In the genomic region with DNA sequence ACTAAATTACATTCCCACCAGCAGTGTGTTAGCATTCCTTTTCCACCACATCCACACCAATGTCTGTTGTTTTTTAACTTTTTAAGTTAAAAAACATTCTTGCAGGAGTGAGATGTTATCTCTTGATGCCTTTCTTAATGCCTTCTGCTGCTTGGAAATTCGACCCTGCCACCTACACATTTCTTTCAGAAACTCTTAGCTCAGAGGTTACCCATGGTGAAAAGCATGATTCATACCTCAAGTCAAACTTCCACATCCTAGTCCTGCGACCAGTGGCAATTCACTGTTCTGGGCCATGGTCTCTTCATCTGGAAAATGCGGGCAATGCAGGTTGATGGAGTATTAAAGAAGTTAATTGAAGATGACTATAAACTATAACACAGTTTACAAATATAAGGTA, we compare ENCODE assay signal across 19 cellular contexts. TPM values are rescaled to one million over a fixed set of nuclear protein-coding genes. Genes with fewer than 3 reads are reported as not detected.
DNase-seq lines count a peak whose midpoint lies in the region; ATAC-seq and TF ChIP-seq lines count a peak whose summit lies in the region.
"Had no signal": no experiment of that assay in that cellular context is flagged by ENCODE, and none has a peak within 500 bp of the region (broad histone marks: within the 10 kb centered on the region; RNA-seq: fewer than 3 reads in every experiment).

No MANE protein-coding gene starts in this region.

- ATAC-seq in HG03039 (IDR thresholded peaks at IDR 0.05; ENCODE audit: unreplicated experiment): no peak
- ATAC-seq in GM21526 (IDR thresholded peaks at IDR 0.05; ENCODE audit: low FRiP score, unreplicated experiment): no peak
- ATAC-seq in HG03095 (IDR thresholded peaks at IDR 0.05; ENCODE audit: unreplicated experiment): no peak
- ATAC-seq: activated CD4-positive, alpha-beta T cell treated with anti-CD3 and anti-CD28 coated beads for 36 hours; heart left ventricle had no signal

- no peaks in the 10 kb centered on the region for H3K36me3 Mint-ChIP-seq in dendritic cell treated with granulocyte-macrophage colony-stimulating factor and Interleukin-4, amounts not matched to agents 40 ng/mL and 50 ng/mL, for 4 days (ENCODE audit: low read depth)

- H3K4me1 ChIP-seq in vagina: no peaks in the 10 kb centered on the region
- H3K4me1 ChIP-seq: ascending aorta, BE2C, heart left ventricle had no signal

- no peak overlapping the region for H3K27ac ChIP-seq in vagina
- H3K27ac ChIP-seq: ascending aorta, heart left ventricle, HL-60 had no signal

- DNase-seq in EH (ENCODE audit: low read depth) (peak; percentile 82), RPMI7951 (ENCODE audit: low read depth) (peak; percentile 38), renal cortical epithelial cell (ENCODE audit: low read depth) (peak; percentile 87), vagina (ENCODE audit: extremely low spot score in 2 of 2) (no peak)
- DNase-seq: activated CD4-positive, alpha-beta T cell treated with anti-CD3 and anti-CD28 coated beads for 36 hours; activated gamma-delta T cell; BE2C; erythroblast; heart left ventricle; NCI-H146; retina; SHP77 treated with DMSO at 0.1 percent for 48 hours had no signal

- no peak for TF ChIP-seq POLR2A in vagina (IDR thresholded peaks at IDR 0.05)

- H3K4me3 Mint-ChIP-seq in dendritic cell treated with granulocyte-macrophage colony-stimulating factor and Interleukin-4, amounts not matched to agents 40 ng/mL and 50 ng/mL, for 4 days: no peak overlapping the region
- H3K4me3 Mint-ChIP-seq: activated CD4-positive, alpha-beta T cell treated with anti-CD3 and anti-CD28 coated beads for 36 hours; T-helper 2 cell treated with Interferon-gamma antibody and Interleukin-4, amounts not matched to agents 5 μg/mL and 100 μg/mL, for 36 hours had no signal

- peak overlapping the region; percentile 63 for H3K27ac Mint-ChIP-seq in dendritic cell treated with granulocyte-macrophage colony-stimulating factor and Interleukin-4, amounts not matched to agents 40 ng/mL and 50 ng/mL, for 4 days
- H3K27ac Mint-ChIP-seq: activated CD4-positive, alpha-beta T cell treated with anti-CD3 and anti-CD28 coated beads for 36 hours; T-helper 2 cell treated with Interferon-gamma antibody and Interleukin-4, amounts not matched to agents 5 μg/mL and 100 μg/mL, for 36 hours had no signal

- intact Hi-C loops in dendritic cell treated with granulocyte-macrophage colony-stimulating factor and Interleukin-4, amounts not matched to agents 40 ng/mL and 50 ng/mL, for 4 days (cut with micrococcal nuclease): no loop called here
- intact Hi-C loops in vagina (cut with DNase I): no loop called here

- H3K4me3 ChIP-seq in vagina: no peak overlapping the region

- no peak for TF ChIP-seq CTCF in vagina (IDR thresholded peaks at IDR 0.05)

- peaks cover 54% of the 10 kb centered on the region for H3K4me1 Mint-ChIP-seq in dendritic cell treated with granulocyte-macrophage colony-stimulating factor and Interleukin-4, amounts not matched to agents 40 ng/mL and 50 ng/mL, for 4 days (ENCODE audit: low read depth)

- H3K36me3 ChIP-seq in vagina: no peaks in the 10 kb centered on the region
- H3K36me3 ChIP-seq: ascending aorta, BE2C, heart left ventricle had no signal

- H3K9me3 ChIP-seq in vagina: no peaks in the 10 kb centered on the region
- H3K9me3 ChIP-seq: ascending aorta, BE2C, heart left ventricle had no signal

- no peaks in the 10 kb centered on the region for H3K27me3 Mint-ChIP-seq in dendritic cell treated with granulocyte-macrophage colony-stimulating factor and Interleukin-4, amounts not matched to agents 40 ng/mL and 50 ng/mL, for 4 days

- H3K9me3 Mint-ChIP-seq in dendritic cell treated with granulocyte-macrophage colony-stimulating factor and Interleukin-4, amounts not matched to agents 40 ng/mL and 50 ng/mL, for 4 days: no peaks in the 10 kb centered on the region
- H3K9me3 Mint-ChIP-seq: T-helper 2 cell treated with Interferon-gamma antibody and Interleukin-4, amounts not matched to agents 5 μg/mL and 100 μg/mL, for 36 hours had no signal

- H3K27me3 ChIP-seq in vagina: no peaks in the 10 kb centered on the region
- H3K27me3 ChIP-seq: ascending aorta, BE2C, heart left ventricle had no signal

RNA-seq across cellular contexts. Expression of a gene that starts 12.7 kb away (rescaled TPM):
- 31.0 and 40.7 TPM in 2 replicates for total RNA-seq in RPMI7951 (2014; rRNA removed; shearing (Covaris generic))
- 47.9 and 103 TPM in 2 replicates for total RNA-seq in renal cortical epithelial cell
- total RNA-seq in vagina: 18.9 TPM
- total RNA-seq: activated CD4-positive, alpha-beta T cell treated with anti-CD3 and anti-CD28 coated beads for 36 hours had no signal

Comparison
In these comparisons a context has a peak if more than half of its experiments do, and no peak if none do; other contexts are left out.
1. DNase-seq: peak in EH (single experiment), RPMI7951 (single experiment) and renal cortical epithelial cell (single experiment); none in vagina (0 of 2).